31 cellular contexts compared by ENCODE assay signal in genomic region chr5:33975846-33976245, GRCh38. TPM values are rescaled to one million over a fixed set of nuclear protein-coding genes. Genes with fewer than 3 reads are reported as not detected.
A peak's percentile ranks its signal among the peaks of the same experiment; 100 is the strongest.
DNase-seq lines count a peak whose midpoint lies in the region; ATAC-seq and TF ChIP-seq lines count a peak whose summit lies in the region.
"Had no signal": no experiment of that assay in that cellular context is flagged by ENCODE, and none has a peak within 500 bp of the region (broad histone marks: within the 10 kb centered on the region; RNA-seq: fewer than 3 reads in every experiment).

No MANE protein-coding gene starts in this region.

- H3K36me3 Mint-ChIP-seq in activated CD4-positive, alpha-beta T cell treated with anti-CD3 and anti-CD28 coated beads, Interleukin-2, amount 10 ng/mL, durations not matched to agents 24 days and 14 days (ENCODE audit: low read depth), result no peaks in the 10 kb centered on the region

- no peak overlapping the region for H3K14ac ChIP-seq in IMR-90 (replicated peaks; ENCODE audit: low read depth, low read length)

- ATAC-seq in IMR-90 (ENCODE audit: low read depth), result peak; percentile 44
- ATAC-seq in right lobe of liver, result no peak
- ATAC-seq: activated T-cell treated with anti-CD3 and anti-CD28 coated beads, Interleukin-2, amount 50 U/mL, for 4 hours; stimulated activated memory B cell treated with anti-CD40 and anti-IgM and Interleukin-4, amounts not matched to agents 10 μg/mL and 1 μg/mL and 100 μg/mL, for 72 hours; upper lobe of right lung had no signal

- H3K9me1 ChIP-seq in IMR-90 (ENCODE audit: insufficient read depth, low read length), result no peaks in the 10 kb centered on the region

- H3K4me3 Mint-ChIP-seq in activated CD4-positive, alpha-beta T cell treated with anti-CD3 and anti-CD28 coated beads, Interleukin-2, amount 10 ng/mL, durations not matched to agents 24 days and 14 days, result no peak overlapping the region
- H3K4me3 Mint-ChIP-seq: activated T-cell treated with anti-CD3 and anti-CD28 coated beads, Interleukin-2, amount 50 U/mL, for 4 hours; neural crest cell; stimulated activated memory B cell treated with anti-CD40 and anti-IgM and Interleukin-4, amounts not matched to agents 10 μg/mL and 1 μg/mL and 100 μg/mL, for 72 hours; T-helper 2 cell treated with Interferon-gamma antibody and Interleukin-4, amounts not matched to agents 5 μg/mL and 100 μg/mL, for 36 hours had no signal

- H3K4me3 ChIP-seq in IMR-90 (ENCODE audit: insufficient read depth, low read depth, low read length) (no peak overlapping the region), cardiac fibroblast (replicated peaks in 1 of 2; ENCODE audit: low read depth in 2 of 2, low read length in 2 of 2) (no peak overlapping the region), uterus (no peak overlapping the region), right lobe of liver (no peak overlapping the region)
- H3K4me3 ChIP-seq: adrenal gland, heart right ventricle, PC-9, upper lobe of right lung had no signal

- no peak overlapping the region for H2BK20ac ChIP-seq in IMR-90 (ENCODE audit: low read depth, low read length)

- H2BK120ac ChIP-seq in IMR-90 (ENCODE audit: low read depth, low read length), result no peak overlapping the region

- no peak overlapping the region for H3K18ac ChIP-seq in IMR-90 (ENCODE audit: low read depth, low read length)

- TF ChIP-seq POLR2A in IMR-90 (IDR thresholded peaks at IDR 0.05; ENCODE audit: low read depth, low read length), result no peak
- TF ChIP-seq POLR2A in uterus (IDR thresholded peaks at IDR 0.05), result no peak
- no peak for TF ChIP-seq POLR2A in right lobe of liver (IDR thresholded peaks at IDR 0.05)

- no CpG with 5 or more reads among the region's 5 CpGs for WGBS in IMR-90 (ENCODE audit: extremely low coverage in 2 of 2, insufficient read length in 1 of 2), 2 experiments
- WGBS in right lobe of liver (ENCODE audit: insufficient coverage, low coverage, low lambda C conversion rate, missing lambda C conversion rate), result 54% methylated on average over 5 of the region's 5 CpGs

- H2BK5ac ChIP-seq in IMR-90 (ENCODE audit: low read depth, low read length, poor library complexity, severe bottlenecking), result no peak overlapping the region

- peaks cover 11% of the 10 kb centered on the region for H3K27me3 Mint-ChIP-seq in activated CD4-positive, alpha-beta T cell treated with anti-CD3 and anti-CD28 coated beads, Interleukin-2, amount 10 ng/mL, durations not matched to agents 24 days and 14 days
- H3K27me3 Mint-ChIP-seq: stimulated activated memory B cell treated with anti-CD40 and anti-IgM and Interleukin-4, amounts not matched to agents 10 μg/mL and 1 μg/mL and 100 μg/mL, for 72 hours had no signal

- H3K4ac ChIP-seq in IMR-90 (ENCODE audit: low read depth, low read length), result no peak overlapping the region

- TF ChIP-seq CTCF in IMR-90 (conservative IDR thresholded peaks at IDR 0.05; ENCODE audit: low read depth, low read length), result no peak
- no peak for TF ChIP-seq CTCF in cardiac fibroblast (IDR thresholded peaks at IDR 0.05; ENCODE audit: low read depth, low read length)
- no peak for TF ChIP-seq CTCF in uterus (IDR thresholded peaks at IDR 0.05)
- no peak for TF ChIP-seq CTCF in right lobe of liver (IDR thresholded peaks at IDR 0.05)

- H2AFZ ChIP-seq in IMR-90 (replicated peaks; ENCODE audit: low read length, poor library complexity), result no peak overlapping the region
- H2AFZ ChIP-seq: PC-9 had no signal

- H3K36me3 ChIP-seq in IMR-90 (ENCODE audit: control insufficient read depth, insufficient read depth, low read length), result no peaks in the 10 kb centered on the region
- H3K36me3 ChIP-seq in uterus, result no peaks in the 10 kb centered on the region
- no peaks in the 10 kb centered on the region for H3K36me3 ChIP-seq in right lobe of liver
- H3K36me3 ChIP-seq: adrenal gland, heart right ventricle, upper lobe of right lung had no signal

- peaks cover 10% of the 10 kb centered on the region for H3K4me1 Mint-ChIP-seq in activated CD4-positive, alpha-beta T cell treated with anti-CD3 and anti-CD28 coated beads, Interleukin-2, amount 10 ng/mL, durations not matched to agents 24 days and 14 days
- H3K4me1 Mint-ChIP-seq: stimulated activated memory B cell treated with anti-CD40 and anti-IgM and Interleukin-4, amounts not matched to agents 10 μg/mL and 1 μg/mL and 100 μg/mL, for 72 hours had no signal

- no peak overlapping the region for H4K5ac ChIP-seq in IMR-90 (ENCODE audit: low read depth, low read length)

- TF ChIP-seq RAD21 in IMR-90 (IDR thresholded peaks at IDR 0.05; ENCODE audit: low read length), result no peak

- H3K9me3 Mint-ChIP-seq in activated CD4-positive, alpha-beta T cell treated with anti-CD3 and anti-CD28 coated beads, Interleukin-2, amount 10 ng/mL, durations not matched to agents 24 days and 14 days, result no peaks in the 10 kb centered on the region
- H3K9me3 Mint-ChIP-seq: activated T-cell treated with anti-CD3 and anti-CD28 coated beads, Interleukin-2, amount 50 U/mL, for 4 hours; neural crest cell; stimulated activated memory B cell treated with anti-CD40 and anti-IgM and Interleukin-4, amounts not matched to agents 10 μg/mL and 1 μg/mL and 100 μg/mL, for 72 hours; T-helper 2 cell treated with Interferon-gamma antibody and Interleukin-4, amounts not matched to agents 5 μg/mL and 100 μg/mL, for 36 hours had no signal

- no peak overlapping the region for H3K56ac ChIP-seq in IMR-90 (ENCODE audit: extremely low read depth, insufficient read depth, low read length)

- H3K9ac ChIP-seq in IMR-90 (ENCODE audit: low read depth, low read length), result no peak overlapping the region

- H2AK9ac ChIP-seq in IMR-90 (replicated peaks; ENCODE audit: low read depth, low read length, poor library complexity), result no peak overlapping the region

- H2AK5ac ChIP-seq in IMR-90 (ENCODE audit: low read depth, low read length), result no peak overlapping the region

- H3K27ac Mint-ChIP-seq in activated CD4-positive, alpha-beta T cell treated with anti-CD3 and anti-CD28 coated beads, Interleukin-2, amount 10 ng/mL, durations not matched to agents 24 days and 14 days, result no peak overlapping the region
- H3K27ac Mint-ChIP-seq: stimulated activated memory B cell treated with anti-CD40 and anti-IgM and Interleukin-4, amounts not matched to agents 10 μg/mL and 1 μg/mL and 100 μg/mL, for 72 hours; T-helper 2 cell treated with Interferon-gamma antibody and Interleukin-4, amounts not matched to agents 5 μg/mL and 100 μg/mL, for 36 hours had no signal

- POLR2A ChIA-PET in IMR-90 (lab: Charles Lee; ENCODE audit: unreplicated experiment), result interaction anchor here (0.6 kb wide), 1 partner anchor 30 kb away, joined by 3 read pairs; no protein-coding TSS in a partner anchor

- no TSS peak for BruUV-seq in IMR-90 (replicated peaks; lab: Mats Ljungman, UMichigan)

- H4K20me1 ChIP-seq in IMR-90 (ENCODE audit: insufficient read depth, low read length), result no peaks in the 10 kb centered on the region

- in situ Hi-C loops in IMR-90 (cut with MboI; ENCODE audit: low sequenced_read_pairs), result loop anchor here (25.0 kb wide), 1 partner anchor 911 kb away; no protein-coding TSS in a partner anchor

- H3K27ac ChIP-seq in IMR-90 (ENCODE audit: insufficient read depth, low read length), result no peak overlapping the region
- H3K27ac ChIP-seq in uterus, result peak overlapping the region; percentile 33 to 34
- H3K27ac ChIP-seq in right lobe of liver, result no peak overlapping the region
- H3K27ac ChIP-seq: adrenal gland, HL-60, PC-9, upper lobe of right lung had no signal

- intact Hi-C loops in IMR-90 (cut with micrococcal nuclease), result no loop called here
- intact Hi-C loops in uterus (cut with DNase I; ENCODE audit: low total_unique reads), result no loop called here
- intact Hi-C loops in activated CD4-positive, alpha-beta T cell treated with anti-CD3 and anti-CD28 coated beads, Interleukin-2, amount 10 ng/mL, durations not matched to agents 24 days and 14 days (cut with micrococcal nuclease), result loop anchor here (10.0 kb wide), 1 partner anchor 541 kb away; no protein-coding TSS in a partner anchor
- intact Hi-C loops in right lobe of liver (cut with DNase I), result no loop called here

- H3K23ac ChIP-seq in IMR-90 (ENCODE audit: low read depth, low read length), result no peak overlapping the region

- no peak overlapping the region for H4K8ac ChIP-seq in IMR-90 (ENCODE audit: low read depth in 2 of 2, low read length in 2 of 2)

- CTCF ChIA-PET in IMR-90 (lab: Yijun Ruan, JAX), result interaction anchor here (0.6 kb wide), 1 partner anchor 8 kb away, joined by 3 read pairs; no protein-coding TSS in a partner anchor

- H3K4me1 ChIP-seq in IMR-90 (ENCODE audit: control insufficient read depth, insufficient read depth, low read length) (peaks cover 3% of the 10 kb centered on the region; the same call in 1 of the 2 replicates), uterus (no peaks in the 10 kb centered on the region), right lobe of liver (no peaks in the 10 kb centered on the region)
- H3K4me1 ChIP-seq: upper lobe of right lung had no signal

- H3K79me1 ChIP-seq in IMR-90 (ENCODE audit: low read depth in 1 of 2, low read length in 2 of 2), result no peaks in the 10 kb centered on the region

- H3K27me3 ChIP-seq in IMR-90 (ENCODE audit: control insufficient read depth, insufficient read depth, low read length) (peaks cover 14% of the 10 kb centered on the region), uterus (no peaks in the 10 kb centered on the region), right lobe of liver (no peaks in the 10 kb centered on the region)
- H3K27me3 ChIP-seq: adrenal gland, heart right ventricle, upper lobe of right lung had no signal

- no peak overlapping the region for H2BK15ac ChIP-seq in IMR-90 (ENCODE audit: low read depth, low read length)

- H4K91ac ChIP-seq in IMR-90 (ENCODE audit: insufficient read depth, low read depth, low read length), result no peak overlapping the region

- H3K4me2 ChIP-seq in IMR-90 (ENCODE audit: low read depth, low read length), result no peak overlapping the region
- H3K4me2 ChIP-seq: PC-9 had no signal

- H3K9me3 ChIP-seq in IMR-90 (ENCODE audit: control insufficient read depth, insufficient read depth, low read length), result no peaks in the 10 kb centered on the region
- no peaks in the 10 kb centered on the region for H3K9me3 ChIP-seq in uterus
- H3K9me3 ChIP-seq in right lobe of liver, result no peaks in the 10 kb centered on the region
- H3K9me3 ChIP-seq: adrenal gland, heart right ventricle, upper lobe of right lung had no signal

- peak; percentile 35 for DNase-seq in IMR-90
- DNase-seq in cardiac fibroblast (ENCODE audit: low read depth in 2 of 2), result peak; percentile 12 to 20
- peak; percentile 15 for DNase-seq in iris pigment epithelial cell (ENCODE audit: low read depth)
- no peak for DNase-seq in uterus
- DNase-seq in activated CD4-positive, alpha-beta T cell treated with anti-CD3 and anti-CD28 coated beads, Interleukin-2, amount 10 ng/mL, durations not matched to agents 24 days and 14 days, result no peak
- no peak for DNase-seq in right lobe of liver
- DNase-seq in DMS79 treated with DMSO at 0.1 percent for 48 hours (lab: John Stamatoyannopoulos, UW), result no peak
- DNase-seq: activated CD4-positive, alpha-beta T cell treated with anti-CD3 and anti-CD28 coated beads for 4 hours; activated naive CD4-positive, alpha-beta T cell treated with Interleukin-2 at 50 U/mL for 16 hours; activated T-cell treated with anti-CD3 and anti-CD28 coated beads, Interleukin-2, amount 50 U/mL, for 4 hours; adrenal gland; cortex of kidney; GOT3; heart right ventricle; mammary epithelial cell; NCI-H1417 treated with DMSO at 0.1 percent for 48 hours; NCI-H446; NK-92 treated with Interleukin-12 subunit alpha and Interleukin-12 subunit beta, amount 100 ng/mL, for 24 hours; PC-9; right cardiac atrium; SHP77; stimulated activated CD4-positive, alpha-beta T cell treated with anti-CD3 and anti-CD28 coated beads, Interleukin-4, amount 100 ng/mL, for 4 hours; upper lobe of right lung had no signal

- dilution Hi-C loops in IMR-90 (cut with HindIII; ENCODE audit: low sequenced_read_pairs, unreplicated experiment), result no loop called here

RNA-seq across cellular contexts. Expression of gene SLC45A2, which starts 8.6 kb away (rescaled TPM):
- not detected in 2 replicates for total RNA-seq in IMR-90 (2012; rRNA removed)
- polyA plus RNA-seq in IMR-90 (2012; rRNA removed), result 0.07 TPM in 1 of 2 replicates, not detected in the other
- 0.02 TPM in 1 of 2 replicates, not detected in the other for polyA plus RNA-seq in IMR-90 (2012; cell fraction: cytosol; rRNA removed)
- polyA plus RNA-seq in IMR-90 (2012; cell fraction: nucleus; rRNA removed; ENCODE audit: low replicate concordance), result 0.06 and 0.09 TPM in 2 replicates
- total RNA-seq in uterus, result under 1 TPM in 1 of 4 donors, not detected in 3; 0.58 TPM
- not detected in 2 replicates for total RNA-seq in activated CD4-positive, alpha-beta T cell treated with anti-CD3 and anti-CD28 coated beads, Interleukin-2, amount 10 ng/mL, durations not matched to agents 24 days and 14 days
- 1 to 10 TPM in 1 of 6 experiments, under 1 TPM in 5; 0.20 to 2.3 (median 0.37) TPM for total RNA-seq in right lobe of liver
- total RNA-seq: activated T-cell treated with anti-CD3 and anti-CD28 coated beads, Interleukin-2, amount 50 U/mL, for 4 hours; adrenal gland; bronchial epithelial cell; Daoy; upper lobe of right lung had no signal
- polyA plus RNA-seq: heart right ventricle, mammary epithelial cell had no signal

RNA-seq across cellular contexts. Expression of gene AMACR, which starts 32.0 kb away (rescaled TPM):
- total RNA-seq in IMR-90 (2012; rRNA removed) (10.0 and 12.9 TPM in 2 replicates), uterus (10 to 100 TPM in 1 of 4 donors, 1 to 10 TPM in 3; 7.9 to 14.9 (median 9.0) TPM), right lobe of liver (10 to 100 TPM; 28.7 to 62.4 (median 41.9) TPM)
- polyA plus RNA-seq in IMR-90 (2012; rRNA removed), result 7.3 and 8.2 TPM in 2 replicates
- polyA plus RNA-seq in IMR-90 (2012; cell fraction: cytosol; rRNA removed), result 4.1 and 4.5 TPM in 2 replicates
- polyA plus RNA-seq in IMR-90 (2012; cell fraction: nucleus; rRNA removed; ENCODE audit: low replicate concordance), result 2.1 and 3.5 TPM in 2 replicates
- 6.4 and 7.7 TPM in 2 replicates for total RNA-seq in activated CD4-positive, alpha-beta T cell treated with anti-CD3 and anti-CD28 coated beads, Interleukin-2, amount 10 ng/mL, durations not matched to agents 24 days and 14 days

RNA-seq across cellular contexts. Expression of gene RXFP3, which starts 39.7 kb away (rescaled TPM):
- total RNA-seq in IMR-90 (2012; rRNA removed) (not detected in 2 replicates), uterus (not detected), right lobe of liver (not detected)
- not detected in 2 replicates for polyA plus RNA-seq in IMR-90 (2012; rRNA removed)
- not detected in 2 replicates for polyA plus RNA-seq in IMR-90 (2012; cell fraction: cytosol; rRNA removed)
- polyA plus RNA-seq in IMR-90 (2012; cell fraction: nucleus; rRNA removed; ENCODE audit: low replicate concordance), result not detected in 2 replicates
- not detected in 2 replicates for total RNA-seq in activated CD4-positive, alpha-beta T cell treated with anti-CD3 and anti-CD28 coated beads, Interleukin-2, amount 10 ng/mL, durations not matched to agents 24 days and 14 days
- total RNA-seq: activated CD8-positive, alpha-beta memory T cell treated with anti-CD3 and anti-CD28 coated beads for 36 hours; activated T-cell treated with anti-CD3 and anti-CD28 coated beads, Interleukin-2, amount 50 U/mL, for 4 hours; bronchial epithelial cell; Daoy; heart right ventricle; mammary epithelial cell; mucosa of gallbladder; PC-9; right cardiac atrium; upper lobe of right lung had no signal
- polyA plus RNA-seq: mammary epithelial cell, right cardiac atrium had no signal

Comparison
In these comparisons a context has a peak if more than half of its experiments do, and no peak if none do; other contexts are left out.
1. DNase-seq: peak in IMR-90 (single experiment), cardiac fibroblast (2 of 2) and iris pigment epithelial cell (single experiment); none in uterus (0 of 2), activated CD4-positive, alpha-beta T cell treated with anti-CD3 and anti-CD28 coated beads, Interleukin-2, amount 10 ng/mL, durations not matched to agents 24 days and 14 days (single experiment), right lobe of liver (0 of 3) and DMS79 treated with DMSO at 0.1 percent for 48 hours (single experiment).
2. H3K27ac ChIP-seq: peak in uterus (2 of 2); none in IMR-90 (single experiment) and right lobe of liver (0 of 3).